In genomic region chr13:78602561-78603239, GRCh38 we compare ENCODE assay signal across 8 cellular contexts. TPM values are rescaled to one million over a fixed set of nuclear protein-coding genes. Genes with fewer than 3 reads are reported as not detected.
A peak's percentile ranks its signal among the peaks of the same experiment; 100 is the strongest.
DNase-seq lines count a peak whose midpoint lies in the region; ATAC-seq and TF ChIP-seq lines count a peak whose summit lies in the region.

No MANE protein-coding gene starts in this region.

- no peak overlapping the region for H3K27ac ChIP-seq in iPS-20b (ENCODE audit: low read length)
- H3K27ac ChIP-seq in tibial artery = no peak overlapping the region

- no peak for TF ChIP-seq CTCF in tibial artery (IDR thresholded peaks at IDR 0.05)

- H3K36me3 Mint-ChIP-seq in T-helper 17 cell (ENCODE audit: low read depth) = peaks cover 6% of the 10 kb centered on the region

- H3K4me1 ChIP-seq in iPS-20b (ENCODE audit: insufficient read depth, low read length) = peaks cover 3% of the 10 kb centered on the region; the same call in 1 of the 2 replicates
- H3K4me1 ChIP-seq in tibial artery = peaks cover 0 to 38% (median 29%) of the 10 kb centered on the region in 4 donors

- peaks cover 28% of the 10 kb centered on the region for H3K4me1 Mint-ChIP-seq in T-helper 17 cell

- intact Hi-C loops in tibial artery (cut with DNase I; ENCODE audit: low total_unique reads) = no loop called here

- peak; percentile 22 for DNase-seq in AG20443 (ENCODE audit: low spot score)
- no peak for DNase-seq in T-helper 17 cell
- DNase-seq in tibial artery = no peak
- no peak for DNase-seq in medulla oblongata (ENCODE audit: extremely low spot score)
- DNase-seq in Ammon's horn (ENCODE audit: low spot score) = no peak

- H3K27me3 ChIP-seq in iPS-20b (ENCODE audit: insufficient read depth, low read length) = peaks cover 97% of the 10 kb centered on the region
- peaks cover 11 to 96% of the 10 kb centered on the region in 2 donors for H3K27me3 ChIP-seq in tibial artery

- H3K27ac Mint-ChIP-seq in T-helper 17 cell = peak overlapping the region; percentile 59

- peak overlapping the region; percentile 90 for H3K4me3 Mint-ChIP-seq in T-helper 17 cell

- no peaks in the 10 kb centered on the region for H3K36me3 ChIP-seq in iPS-20b (ENCODE audit: insufficient read depth, low read depth, low read length)
- no peaks in the 10 kb centered on the region for H3K36me3 ChIP-seq in tibial artery

- ATAC-seq in GM18520 (IDR thresholded peaks at IDR 0.05; ENCODE audit: unreplicated experiment) = peak; percentile 6
- ATAC-seq in HG03103 (IDR thresholded peaks at IDR 0.05; ENCODE audit: low read depth, unreplicated experiment) = peak; percentile 9
- ATAC-seq in T-helper 17 cell = peak; percentile 31

- H3K4me3 ChIP-seq in iPS-20b (ENCODE audit: low read length) (peak overlapping the region; percentile 62), tibial artery (peak overlapping the region; percentile 35 to 50)

- H3K27me3 Mint-ChIP-seq in T-helper 17 cell = peaks cover 87% of the 10 kb centered on the region

- peaks cover 2% of the 10 kb centered on the region for H3K9me3 ChIP-seq in T-helper 17 cell (ENCODE audit: control insufficient read depth, low read length, poor library complexity, severe bottlenecking)
- H3K9me3 ChIP-seq in iPS-20b (ENCODE audit: insufficient read depth, low read depth, low read length) = no peaks in the 10 kb centered on the region; the same call in 1 of the 2 replicates
- H3K9me3 ChIP-seq in tibial artery = no peaks in the 10 kb centered on the region

- H3K9ac ChIP-seq in iPS-20b (ENCODE audit: low read depth, low read length) = no peak overlapping the region

RNA-seq across cellular contexts. Expression of gene POU4F1, which starts 0.7 kb away (rescaled TPM):
- total RNA-seq in T-helper 17 cell = under 1 TPM; 0.18 to 0.20 TPM

RNA-seq across cellular contexts. Expression of gene OBI1, which starts 56.3 kb away (rescaled TPM):
- total RNA-seq in T-helper 17 cell = 1 to 10 TPM; 2.5 to 4.5 TPM
